35 cellular contexts compared by ENCODE assay signal in genomic region chr15:69236505-69236904, GRCh38.
"Had no signal": no experiment of that assay in that cellular context is flagged by ENCODE, and none has a peak within 500 bp of the region (broad histone marks: within the 10 kb centered on the region; RNA-seq: fewer than 3 reads in every experiment).

No MANE protein-coding gene starts in this region.

- DNase-seq: activated B cell treated with CpG ODN at 0.5 μM for 24 hours; activated CD4-positive, alpha-beta memory T cell treated with anti-CD3 and anti-CD28 coated beads for 36 hours; activated CD4-positive, alpha-beta T cell treated with anti-CD3 and anti-CD28 coated beads for 4 hours; activated CD4-positive, alpha-beta T cell treated with anti-CD3 and anti-CD28 coated beads, Interleukin-2, amount 50 U/mL, for 1 hour; activated CD4-positive, CD25-positive, alpha-beta regulatory T cell treated with anti-CD3 and anti-CD28 coated beads, Interleukin-2, amount 50 U/mL, for 72 hours; activated CD8-positive, alpha-beta memory T cell treated with anti-CD3 and anti-CD28 coated beads, Interleukin-2, amount 50 U/mL, for 4 hours; activated naive CD4-positive, alpha-beta T cell treated with anti-CD3 and anti-CD28 coated beads, Interleukin-2, amount 10 ng/mL, durations not matched to agents 7 days and 5 days; activated naive CD8-positive, alpha-beta T cell treated with anti-CD3 and anti-CD28 coated beads, Interleukin-2, amount 50 U/mL, for 24 hours; activated T-cell treated with anti-CD3 and anti-CD28 coated beads for 4 hours; activated T-cell treated with anti-CD3 and anti-CD28 coated beads, Interleukin-2, amount 50 U/mL, for 4 hours; anterior cingulate cortex; brain microvascular endothelial cell; Karpas-422; KBM-7; MG63; NCI-H1048; NCI-H1105 treated with DMSO at 0.1 percent for 48 hours; NCI-H1436; NCI-H1694; NCI-H1930; NCI-H2081 treated with DMSO at 0.1 percent for 48 hours; NCI-H345; NCI-H524 treated with DMSO at 0.1 percent for 48 hours; Right ventricle myocardium superior; RPMI8226; SW 1271; T-helper 1 cell; T-helper 2 cell; T-helper 9 cell had no signal

- H3K9me3 Mint-ChIP-seq: activated CD4-positive, alpha-beta memory T cell treated with anti-CD3 and anti-CD28 coated beads for 36 hours; activated naive CD4-positive, alpha-beta T cell treated with anti-CD3 and anti-CD28 coated beads, Interleukin-2, amount 10 ng/mL, durations not matched to agents 7 days and 5 days; activated T-cell treated with anti-CD3 and anti-CD28 coated beads, Interleukin-2, amount 50 U/mL, for 4 hours; activated T-helper 1 cell treated with anti-CD3 and anti-CD28 coated beads, Interleukin-12 subunit alpha, Interleukin-12 subunit beta, Interleukin-2, Interleukin-4 antibody, amounts not matched to agents 30 ng/mL and 10 ng/mL and 1 ng/mL, durations not matched to agents 14 hours and 24 hours and 36 hours; central memory CD8-positive, alpha-beta T cell had no signal

- H3K36me3 ChIP-seq: brain microvascular endothelial cell, cardiac muscle cell, MG63 had no signal

- H3K27me3 ChIP-seq: brain microvascular endothelial cell, cardiac muscle cell, MG63 had no signal

- ATAC-seq: activated naive CD8-positive, alpha-beta T cell treated with anti-CD3 and anti-CD28 coated beads, Interleukin-2, amount 50 U/mL, for 24 hours; activated T-cell treated with anti-CD3 and anti-CD28 coated beads, Interleukin-2, amount 50 U/mL, for 4 hours; Panc1 had no signal

- H3K27ac Mint-ChIP-seq: activated B cell treated with CpG ODN at 0.5 μM for 24 hours; activated CD4-positive, alpha-beta memory T cell treated with anti-CD3 and anti-CD28 coated beads for 36 hours; activated naive CD4-positive, alpha-beta T cell treated with anti-CD3 and anti-CD28 coated beads, Interleukin-2, amount 10 ng/mL, durations not matched to agents 7 days and 5 days; activated naive CD8-positive, alpha-beta T cell; activated naive CD8-positive, alpha-beta T cell treated with anti-CD3 and anti-CD28 coated beads, Interleukin-2, amount 50 U/mL, for 24 hours; activated T-helper 1 cell treated with anti-CD3 and anti-CD28 coated beads, Interleukin-12 subunit alpha, Interleukin-12 subunit beta, Interleukin-2, Interleukin-4 antibody, amounts not matched to agents 30 ng/mL and 10 ng/mL and 1 ng/mL, durations not matched to agents 14 hours and 24 hours and 36 hours had no signal

- H3K36me3 Mint-ChIP-seq: activated CD4-positive, alpha-beta memory T cell treated with anti-CD3 and anti-CD28 coated beads for 36 hours; activated naive CD4-positive, alpha-beta T cell treated with anti-CD3 and anti-CD28 coated beads, Interleukin-2, amount 10 ng/mL, durations not matched to agents 7 days and 5 days had no signal

- H3K9me3 ChIP-seq: MG63 had no signal

- H3K27ac ChIP-seq: brain microvascular endothelial cell, cardiac muscle cell, VCaP had no signal

- H3K4me3 ChIP-seq: cardiac muscle cell, MG63 had no signal

- H3K27me3 Mint-ChIP-seq: activated CD4-positive, alpha-beta memory T cell treated with anti-CD3 and anti-CD28 coated beads for 36 hours; activated naive CD4-positive, alpha-beta T cell treated with anti-CD3 and anti-CD28 coated beads, Interleukin-2, amount 10 ng/mL, durations not matched to agents 7 days and 5 days; activated naive CD8-positive, alpha-beta T cell; activated naive CD8-positive, alpha-beta T cell treated with anti-CD3 and anti-CD28 coated beads, Interleukin-2, amount 50 U/mL, for 24 hours; central memory CD8-positive, alpha-beta T cell had no signal

- H3K4me3 Mint-ChIP-seq: activated B cell treated with CpG ODN at 0.5 μM for 24 hours; activated CD4-positive, alpha-beta memory T cell treated with anti-CD3 and anti-CD28 coated beads for 36 hours; activated naive CD4-positive, alpha-beta T cell treated with anti-CD3 and anti-CD28 coated beads, Interleukin-2, amount 10 ng/mL, durations not matched to agents 7 days and 5 days; activated naive CD8-positive, alpha-beta T cell; activated naive CD8-positive, alpha-beta T cell treated with anti-CD3 and anti-CD28 coated beads, Interleukin-2, amount 50 U/mL, for 24 hours; activated T-cell treated with anti-CD3 and anti-CD28 coated beads, Interleukin-2, amount 50 U/mL, for 4 hours; activated T-helper 1 cell treated with anti-CD3 and anti-CD28 coated beads, Interleukin-12 subunit alpha, Interleukin-12 subunit beta, Interleukin-2, Interleukin-4 antibody, amounts not matched to agents 30 ng/mL and 10 ng/mL and 1 ng/mL, durations not matched to agents 14 hours and 24 hours and 36 hours; central memory CD8-positive, alpha-beta T cell had no signal

- H3K4me1 Mint-ChIP-seq: activated B cell treated with CpG ODN at 0.5 μM for 24 hours; activated naive CD4-positive, alpha-beta T cell treated with anti-CD3 and anti-CD28 coated beads, Interleukin-2, amount 10 ng/mL, durations not matched to agents 7 days and 5 days; activated naive CD8-positive, alpha-beta T cell treated with anti-CD3 and anti-CD28 coated beads, Interleukin-2, amount 50 U/mL, for 24 hours; central memory CD8-positive, alpha-beta T cell had no signal
